2 cellular contexts compared by ENCODE assay signal in genomic region chr17:17479209-17479608, GRCh38.
A peak's percentile ranks its signal among the peaks of the same experiment; 100 is the strongest.
TF ChIP-seq lines count a peak whose summit lies in the region.

No MANE protein-coding gene starts in this region.

TF ChIP-seq in K562, 482 proteins besides CTCF, POLR2A, EP300 and RAD21:
- TF ChIP-seq C11orf30 (IDR thresholded peaks at IDR 0.05; ENCODE audit: low read depth) (0 out of 2 replicates have a peak, but pooled peaks have one; percentile 4), FUS (optimal IDR thresholded peaks at IDR 0.05; ENCODE audit: low read depth, low read length) (no peak)

TF ChIP-seq in neural cell, 6 proteins besides CTCF, POLR2A, EP300 and RAD21:
- no peak for TF ChIP-seq EZH2 (IDR thresholded peaks at IDR 0.05; ENCODE audit: borderline replicate concordance, insufficient read depth, low read length, poor library complexity, severe bottlenecking)
